ENCODE assay signal across 26 cellular contexts in genomic region chr6:43622541-43622940, GRCh38. TPM values are rescaled to one million over a fixed set of nuclear protein-coding genes. Genes with fewer than 3 reads are reported as not detected.
DNase-seq lines count a peak whose midpoint lies in the region; ATAC-seq, FAIRE-seq and TF ChIP-seq lines count a peak whose summit lies in the region.
"Had no signal": no experiment of that assay in that cellular context is flagged by ENCODE, and none has a peak within 500 bp of the region (broad histone marks: within the 10 kb centered on the region; RNA-seq: fewer than 3 reads in every experiment).

No MANE protein-coding gene starts in this region.

- TF ChIP-seq POLR2A in HepG2 (IDR thresholded peaks at IDR 0.05; ENCODE audit: insufficient read depth in 1 of 2, low read depth in 2 of 2, low read length in 2 of 2) = no peak
- no peak for TF ChIP-seq POLR2A in right lobe of liver (IDR thresholded peaks at IDR 0.05)
- no peak for TF ChIP-seq POLR2A in testis (IDR thresholded peaks at IDR 0.05)
- TF ChIP-seq POLR2A in transverse colon (IDR thresholded peaks at IDR 0.05) = no peak

- BruUV-seq in HepG2 (replicated peaks; lab: Mats Ljungman, UMichigan) = no TSS peak

- DNase-seq in HepG2 (ENCODE audit: low spot score) (no peak), right lobe of liver (no peak), coronary artery (ENCODE audit: low spot score) (peak; percentile 73), testis (peak; percentile 7), transverse colon (no peak)
- no peak for DNase-seq in stimulated activated CD4-positive, alpha-beta T cell treated with anti-CD3 and anti-CD28 coated beads, Interleukin-15, amount 100 ng/mL, for 24 hours
- DNase-seq: activated CD4-positive, alpha-beta T cell treated with anti-CD3 and anti-CD28 coated beads for 48 hours; aorta; kidney glomerular epithelial cell; NCI-H1105; NCI-H1930; NCI-H524 treated with DMSO at 0.1 percent for 48 hours; substantia nigra had no signal

- in situ Hi-C loops in HepG2 (cut with HindIII; ENCODE audit: extremely low pct_ligation_motif_present, low pct_unique_long_range_greater_than_20kb) = no loop called here
- in situ Hi-C loops in transverse colon (cut with MboI; ENCODE audit: low pct_ligation_motif_present in 1 of 4, low pct_unique_long_range_greater_than_20kb in 1 of 4, low sequenced_read_pairs in 3 of 4) = loop anchor here in 1 of 4 donors (25.0 kb wide), 1 partner anchor 465 kb away; no protein-coding TSS in a partner anchor

- H3K27me3 ChIP-seq in HepG2 (ENCODE audit: control insufficient read depth in 1 of 2, insufficient read depth in 2 of 2, low read length in 2 of 2) (no peaks in the 10 kb centered on the region), right lobe of liver (no peaks in the 10 kb centered on the region), testis (no peaks in the 10 kb centered on the region), transverse colon (no peaks in the 10 kb centered on the region)
- H3K27me3 ChIP-seq: BLaER1, cardiac muscle cell had no signal

- H2AFZ ChIP-seq in HepG2 (ENCODE audit: low read length) = no peak overlapping the region
- H2AFZ ChIP-seq: parathyroid adenoma had no signal

- POLR2A ChIA-PET in HepG2 (lab: Yijun Ruan, JAX) = interaction anchor here (1.0 to 1.5 kb wide), 2 partner anchors 16 to 47 kb away, joined by 3 read pairs; no protein-coding TSS in a partner anchor

- no peak overlapping the region for H3K4me2 ChIP-seq in HepG2 (ENCODE audit: low read depth, low read length)
- H3K4me2 ChIP-seq: BLaER1, smooth muscle cell had no signal

- WGBS in HepG2 (ENCODE audit: low lambda C conversion rate) = 96% methylated on average over 10 of the region's 10 CpGs
- 91% methylated on average over 9 of the region's 10 CpGs for WGBS in right lobe of liver (ENCODE audit: insufficient coverage, low coverage, low lambda C conversion rate, missing lambda C conversion rate)
- 91 to 94% methylated on average over 9 to 10 of the region's 10 CpGs for WGBS in testis, 2 donors
- 98% methylated on average over 10 of the region's 10 CpGs; no CpG with 5 or more reads in 1 of the 2 donors for WGBS in transverse colon (ENCODE audit: low coverage in 1 of 2), 2 donors

- peaks cover 44 to 61% of the 10 kb centered on the region in 2 experiments for H3K36me3 ChIP-seq in HepG2 (replicated peaks in 1 of 2; ENCODE audit: control insufficient read depth in 1 of 2, insufficient read depth in 2 of 2, low read length in 2 of 2)
- peaks cover 0 to 53% (median 35%) of the 10 kb centered on the region in 4 donors for H3K36me3 ChIP-seq in right lobe of liver
- H3K36me3 ChIP-seq in testis (ENCODE audit: low read depth, missing control alignments) = no peaks in the 10 kb centered on the region
- H3K36me3 ChIP-seq in transverse colon = peaks cover 0 to 47% (median 14%) of the 10 kb centered on the region in 4 donors

- H3K9me3 ChIP-seq in HepG2 (ENCODE audit: low read length) (no peaks in the 10 kb centered on the region), right lobe of liver (no peaks in the 10 kb centered on the region), testis (no peaks in the 10 kb centered on the region), transverse colon (no peaks in the 10 kb centered on the region)
- H3K9me3 ChIP-seq: BLaER1 had no signal

- no peak for TF ChIP-seq CTCF in HepG2 (CRISPR knock-in tag; IDR thresholded peaks at IDR 0.05)
- TF ChIP-seq CTCF in right lobe of liver (IDR thresholded peaks at IDR 0.05) = no peak
- no peak for TF ChIP-seq CTCF in coronary artery (IDR thresholded peaks at IDR 0.05)
- no peak for TF ChIP-seq CTCF in testis (IDR thresholded peaks at IDR 0.05)
- no peak for TF ChIP-seq CTCF in transverse colon (IDR thresholded peaks at IDR 0.05)

- FAIRE-seq in HepG2 (lab: Jason Lieb, UNC) = no peak
- FAIRE-seq: frontal cortex, G401.6, GM19239, H54 had no signal

- no peak overlapping the region for H3K4me3 ChIP-seq in HepG2 (replicated peaks in 1 of 3; ENCODE audit: insufficient read depth in 1 of 3, low read depth in 2 of 3, low read length in 3 of 3)
- no peak overlapping the region for H3K4me3 ChIP-seq in right lobe of liver
- H3K4me3 ChIP-seq in coronary artery = no peak overlapping the region
- no peak overlapping the region for H3K4me3 ChIP-seq in testis
- H3K4me3 ChIP-seq in transverse colon = no peak overlapping the region
- H3K4me3 ChIP-seq: BLaER1, cardiac muscle cell, lung, smooth muscle cell had no signal

- no peak for ATAC-seq in HepG2
- ATAC-seq in right lobe of liver = no peak
- ATAC-seq: SK-N-SH treated with all-trans-retinoic acid at 6 μM for 48 hours had no signal

- H3K9ac ChIP-seq in HepG2 (ENCODE audit: insufficient read depth, low read depth, low read length) = no peak overlapping the region
- H3K9ac ChIP-seq: BLaER1, parathyroid adenoma had no signal

- CTCF ChIA-PET in HepG2 (lab: Yijun Ruan, JAX; ENCODE audit: low intra/inter-chr PET ratio, low total read pairs) = no interaction called here

- H4K20me1 ChIP-seq in HepG2 (ENCODE audit: insufficient read depth, low read length) = no peaks in the 10 kb centered on the region

- TF ChIP-seq RAD21 in HepG2 (CRISPR knock-in tag; IDR thresholded peaks at IDR 0.05) = no peak

- H3K27ac ChIP-seq in HepG2 (ENCODE audit: extremely low read length, insufficient read depth, low read length) = no peak overlapping the region
- no peak overlapping the region for H3K27ac ChIP-seq in right lobe of liver
- no peak overlapping the region for H3K27ac ChIP-seq in coronary artery
- H3K27ac ChIP-seq in testis = no peak overlapping the region
- no peak overlapping the region for H3K27ac ChIP-seq in transverse colon
- H3K27ac ChIP-seq: BLaER1, cardiac muscle cell, parathyroid adenoma, VCaP had no signal

- H3K4me1 ChIP-seq in HepG2 (ENCODE audit: insufficient read depth, low read length) (peaks cover 20% of the 10 kb centered on the region), right lobe of liver (peaks cover 0 to 9% (median 4%) of the 10 kb centered on the region in 4 donors), testis (peaks cover 9% of the 10 kb centered on the region), transverse colon (peaks cover 3 to 9% (median 7%) of the 10 kb centered on the region in 4 donors)

- peaks cover 7% of the 10 kb centered on the region for H3K79me2 ChIP-seq in HepG2 (ENCODE audit: insufficient read depth, low read length)
- H3K79me2 ChIP-seq: parathyroid adenoma had no signal

- TF ChIP-seq EP300 in HepG2 (IDR thresholded peaks at IDR 0.05; ENCODE audit: low read depth in 2 of 2, low read length in 2 of 2) = no peak
- TF ChIP-seq EP300 in HepG2 (CRISPR knock-in tag; IDR thresholded peaks at IDR 0.05; ENCODE audit: borderline replicate concordance) = no peak
- TF ChIP-seq EP300 in transverse colon (IDR thresholded peaks at IDR 0.05; ENCODE audit: low read depth) = no peak

- intact Hi-C loops in HepG2 (cut with micrococcal nuclease; ENCODE audit: unreplicated experiment) (no loop called here), right lobe of liver (cut with DNase I) (no loop called here), testis (cut with DNase I; ENCODE audit: low total_unique reads) (no loop called here), transverse colon (cut with DNase I; ENCODE audit: low total_unique reads) (no loop called here)

RNA-seq across cellular contexts. Expression of gene GTPBP2, which starts 6.5 kb away (rescaled TPM):
- 12.6 and 26.9 TPM in 2 replicates for total RNA-seq in HepG2 (2016; rRNA removed; fragmentation: Illumina TruSeq; extraction: Trizol)
- 7.3 and 7.5 TPM in 2 replicates for total RNA-seq in HepG2 (2016; cell fraction: cytosol; rRNA removed; fragmentation: Illumina TruSeq; extraction: Trizol; ENCODE audit: low read depth)
- total RNA-seq in HepG2 (2016; cell fraction: insoluble cytoplasmic fraction; rRNA removed; fragmentation: Illumina TruSeq; extraction: Trizol) = 12.6 and 27.4 TPM in 2 replicates
- total RNA-seq in HepG2 (2016; cell fraction: membrane; rRNA removed; fragmentation: Illumina TruSeq; extraction: Trizol) = 12.6 and 13.7 TPM in 2 replicates
- total RNA-seq in HepG2 (2016; cell fraction: nucleus; rRNA removed; fragmentation: Illumina TruSeq; extraction: Trizol) = 33.1 and 38.3 TPM in 2 replicates
- 88.2 and 125 TPM in 2 replicates for polyA plus RNA-seq in HepG2 (2011; rRNA removed)
- 63.6 and 70.6 TPM in 2 replicates for polyA plus RNA-seq in HepG2 (2011; cell fraction: cytosol; rRNA removed)
- polyA plus RNA-seq in HepG2 (2011; cell fraction: nucleus; rRNA removed) = 320 and 379 TPM in 2 replicates
- 47.9 and 57.6 TPM in 2 replicates for polyA plus RNA-seq in HepG2 (2012)
- polyA plus RNA-seq in HepG2 (2016; cell fraction: cytosol; fragmentation: Illumina TruSeq; extraction: Trizol; ENCODE audit: low read depth) = 3.6 and 4.1 TPM in 2 replicates
- 14.0 and 17.9 TPM in 2 replicates for polyA plus RNA-seq in HepG2 (2016; cell fraction: insoluble cytoplasmic fraction; fragmentation: Illumina TruSeq; extraction: Trizol; ENCODE audit: low read depth)
- polyA plus RNA-seq in HepG2 (2016; cell fraction: membrane; fragmentation: Illumina TruSeq; extraction: Trizol; ENCODE audit: low read depth) = 9.7 and 10.2 TPM in 2 replicates
- 87.7 and 90.6 TPM in 2 replicates for polyA plus RNA-seq in HepG2 (2016; cell fraction: nucleus; fragmentation: Illumina TruSeq; extraction: Trizol; ENCODE audit: insufficient read depth, low read depth)
- 115 and 123 TPM in 2 replicates for polyA minus RNA-seq in HepG2 (2011; rRNA and poly(A)+ RNA removed; ENCODE audit: low replicate concordance)
- 22.8 and 31.0 TPM in 2 replicates for polyA minus RNA-seq in HepG2 (2011; cell fraction: cytosol; rRNA and poly(A)+ RNA removed)
- polyA minus RNA-seq in HepG2 (2011; cell fraction: nucleus; rRNA and poly(A)+ RNA removed) = 91.9 and 126 TPM in 2 replicates
- total RNA-seq in right lobe of liver = 10 to 100 TPM; 12.5 to 39.9 (median 19.2) TPM
- total RNA-seq in testis = 10 to 100 TPM; 59.5 to 64.7 TPM
- polyA plus RNA-seq in testis (ENCODE audit: insufficient read depth, low read depth, low replicate concordance) = 59.0 TPM
- total RNA-seq in transverse colon = 100 to 1,000 TPM in 1 of 4 donors, 10 to 100 TPM in 3; 83.7 to 115 (median 86.8) TPM

RNA-seq across cellular contexts. Expression of gene MAD2L1BP, which starts 13.1 kb away (rescaled TPM):
- total RNA-seq in HepG2 (2016; rRNA removed; fragmentation: Illumina TruSeq; extraction: Trizol) (54.2 and 69.8 TPM in 2 replicates), right lobe of liver (10 to 100 TPM; 11.7 to 31.7 (median 14.6) TPM), testis (10 to 100 TPM; 40.5 to 42.4 TPM), transverse colon (10 to 100 TPM in 3 of 4 donors, 1 to 10 TPM in 1; 10.0 to 61.0 (median 42.4) TPM)
- 19.9 and 20.6 TPM in 2 replicates for total RNA-seq in HepG2 (2016; cell fraction: cytosol; rRNA removed; fragmentation: Illumina TruSeq; extraction: Trizol; ENCODE audit: low read depth)
- total RNA-seq in HepG2 (2016; cell fraction: insoluble cytoplasmic fraction; rRNA removed; fragmentation: Illumina TruSeq; extraction: Trizol) = 51.2 and 74.6 TPM in 2 replicates
- 31.1 and 31.4 TPM in 2 replicates for total RNA-seq in HepG2 (2016; cell fraction: membrane; rRNA removed; fragmentation: Illumina TruSeq; extraction: Trizol)
- 23.1 and 28.7 TPM in 2 replicates for total RNA-seq in HepG2 (2016; cell fraction: nucleus; rRNA removed; fragmentation: Illumina TruSeq; extraction: Trizol)
- polyA plus RNA-seq in HepG2 (2011; rRNA removed) (55.5 and 57.8 TPM in 2 replicates), testis (ENCODE audit: insufficient read depth, low read depth, low replicate concordance) (38.3 TPM)
- polyA plus RNA-seq in HepG2 (2011; cell fraction: cytosol; rRNA removed) = 66.7 and 73.3 TPM in 2 replicates
- 28.1 and 41.3 TPM in 2 replicates for polyA plus RNA-seq in HepG2 (2011; cell fraction: nucleus; rRNA removed)
- polyA plus RNA-seq in HepG2 (2012) = 25.3 and 25.7 TPM in 2 replicates
- 6.9 and 7.7 TPM in 2 replicates for polyA plus RNA-seq in HepG2 (2016; cell fraction: cytosol; fragmentation: Illumina TruSeq; extraction: Trizol; ENCODE audit: low read depth)
- polyA plus RNA-seq in HepG2 (2016; cell fraction: insoluble cytoplasmic fraction; fragmentation: Illumina TruSeq; extraction: Trizol; ENCODE audit: low read depth) = 65.0 and 72.9 TPM in 2 replicates
- 10.2 and 12.3 TPM in 2 replicates for polyA plus RNA-seq in HepG2 (2016; cell fraction: membrane; fragmentation: Illumina TruSeq; extraction: Trizol; ENCODE audit: low read depth)
- 46.3 and 54.1 TPM in 2 replicates for polyA plus RNA-seq in HepG2 (2016; cell fraction: nucleus; fragmentation: Illumina TruSeq; extraction: Trizol; ENCODE audit: insufficient read depth, low read depth)
- polyA minus RNA-seq in HepG2 (2011; rRNA and poly(A)+ RNA removed; ENCODE audit: low replicate concordance) = 61.4 and 71.9 TPM in 2 replicates
- polyA minus RNA-seq in HepG2 (2011; cell fraction: cytosol; rRNA and poly(A)+ RNA removed) = 21.1 and 25.8 TPM in 2 replicates
- polyA minus RNA-seq in HepG2 (2011; cell fraction: nucleus; rRNA and poly(A)+ RNA removed) = 13.6 and 19.1 TPM in 2 replicates

RNA-seq across cellular contexts. Expression of gene RSPH9, which starts 22.3 kb away (rescaled TPM):
- total RNA-seq in HepG2 (2016; rRNA removed; fragmentation: Illumina TruSeq; extraction: Trizol) = 0.04 TPM in 1 of 2 replicates, not detected in the other
- not detected in 2 replicates for total RNA-seq in HepG2 (2016; cell fraction: cytosol; rRNA removed; fragmentation: Illumina TruSeq; extraction: Trizol; ENCODE audit: low read depth)
- not detected in 2 replicates for total RNA-seq in HepG2 (2016; cell fraction: insoluble cytoplasmic fraction; rRNA removed; fragmentation: Illumina TruSeq; extraction: Trizol)
- total RNA-seq in HepG2 (2016; cell fraction: membrane; rRNA removed; fragmentation: Illumina TruSeq; extraction: Trizol) = not detected in 2 replicates
- not detected in 2 replicates for total RNA-seq in HepG2 (2016; cell fraction: nucleus; rRNA removed; fragmentation: Illumina TruSeq; extraction: Trizol)
- not detected in 2 replicates for polyA plus RNA-seq in HepG2 (2011; rRNA removed)
- not detected in 2 replicates for polyA plus RNA-seq in HepG2 (2011; cell fraction: cytosol; rRNA removed)
- 0.10 TPM in 1 of 2 replicates, not detected in the other for polyA plus RNA-seq in HepG2 (2011; cell fraction: nucleus; rRNA removed)
- 0.15 and 0.40 TPM in 2 replicates for polyA plus RNA-seq in HepG2 (2012)
- not detected in 2 replicates for polyA plus RNA-seq in HepG2 (2016; cell fraction: cytosol; fragmentation: Illumina TruSeq; extraction: Trizol; ENCODE audit: low read depth)
- polyA plus RNA-seq in HepG2 (2016; cell fraction: insoluble cytoplasmic fraction; fragmentation: Illumina TruSeq; extraction: Trizol; ENCODE audit: low read depth) = not detected in 2 replicates
- polyA plus RNA-seq in HepG2 (2016; cell fraction: membrane; fragmentation: Illumina TruSeq; extraction: Trizol; ENCODE audit: low read depth) = not detected in 2 replicates
- not detected in 2 replicates for polyA plus RNA-seq in HepG2 (2016; cell fraction: nucleus; fragmentation: Illumina TruSeq; extraction: Trizol; ENCODE audit: insufficient read depth, low read depth)
- polyA minus RNA-seq in HepG2 (2011; rRNA and poly(A)+ RNA removed; ENCODE audit: low replicate concordance) = not detected in 2 replicates
- not detected in 2 replicates for polyA minus RNA-seq in HepG2 (2011; cell fraction: cytosol; rRNA and poly(A)+ RNA removed)
- not detected in 2 replicates for polyA minus RNA-seq in HepG2 (2011; cell fraction: nucleus; rRNA and poly(A)+ RNA removed)
- total RNA-seq in right lobe of liver = not detected
- 1 to 10 TPM; 6.1 to 8.3 TPM for total RNA-seq in testis
- 22.8 TPM for polyA plus RNA-seq in testis (ENCODE audit: insufficient read depth, low read depth, low replicate concordance)
- not detected for total RNA-seq in transverse colon
- total RNA-seq: activated T-helper 1 cell treated with anti-CD3 and anti-CD28 coated beads, Interleukin-12 subunit alpha, Interleukin-12 subunit beta, Interleukin-2, Interleukin-4 antibody, amounts not matched to agents 30 ng/mL and 10 ng/mL and 1 ng/mL, durations not matched to agents 14 hours and 24 hours and 36 hours; HT-29 had no signal

RNA-seq across cellular contexts. Expression of gene POLH, which starts 46.6 kb away (rescaled TPM):
- total RNA-seq in HepG2 (2016; rRNA removed; fragmentation: Illumina TruSeq; extraction: Trizol) = 25.0 and 35.5 TPM in 2 replicates
- 3.9 and 4.1 TPM in 2 replicates for total RNA-seq in HepG2 (2016; cell fraction: cytosol; rRNA removed; fragmentation: Illumina TruSeq; extraction: Trizol; ENCODE audit: low read depth)
- 23.3 and 37.4 TPM in 2 replicates for total RNA-seq in HepG2 (2016; cell fraction: insoluble cytoplasmic fraction; rRNA removed; fragmentation: Illumina TruSeq; extraction: Trizol)
- total RNA-seq in HepG2 (2016; cell fraction: membrane; rRNA removed; fragmentation: Illumina TruSeq; extraction: Trizol) = 8.7 and 10.2 TPM in 2 replicates
- 16.3 and 26.4 TPM in 2 replicates for total RNA-seq in HepG2 (2016; cell fraction: nucleus; rRNA removed; fragmentation: Illumina TruSeq; extraction: Trizol)
- 6.3 and 11.6 TPM in 2 replicates for polyA plus RNA-seq in HepG2 (2011; rRNA removed)
- polyA plus RNA-seq in HepG2 (2011; cell fraction: cytosol; rRNA removed) = 4.3 and 5.1 TPM in 2 replicates
- polyA plus RNA-seq in HepG2 (2011; cell fraction: nucleus; rRNA removed) = 6.0 and 7.3 TPM in 2 replicates
- polyA plus RNA-seq in HepG2 (2012) = 7.4 and 10.6 TPM in 2 replicates
- polyA plus RNA-seq in HepG2 (2016; cell fraction: cytosol; fragmentation: Illumina TruSeq; extraction: Trizol; ENCODE audit: low read depth) = 0.88 and 1.2 TPM in 2 replicates
- 18.1 and 19.7 TPM in 2 replicates for polyA plus RNA-seq in HepG2 (2016; cell fraction: insoluble cytoplasmic fraction; fragmentation: Illumina TruSeq; extraction: Trizol; ENCODE audit: low read depth)
- 2.0 and 2.6 TPM in 2 replicates for polyA plus RNA-seq in HepG2 (2016; cell fraction: membrane; fragmentation: Illumina TruSeq; extraction: Trizol; ENCODE audit: low read depth)
- 28.4 and 32.9 TPM in 2 replicates for polyA plus RNA-seq in HepG2 (2016; cell fraction: nucleus; fragmentation: Illumina TruSeq; extraction: Trizol; ENCODE audit: insufficient read depth, low read depth)
- polyA minus RNA-seq in HepG2 (2011; rRNA and poly(A)+ RNA removed; ENCODE audit: low replicate concordance) = 19.1 and 21.9 TPM in 2 replicates
- 9.2 and 9.5 TPM in 2 replicates for polyA minus RNA-seq in HepG2 (2011; cell fraction: cytosol; rRNA and poly(A)+ RNA removed)
- 16.1 and 23.9 TPM in 2 replicates for polyA minus RNA-seq in HepG2 (2011; cell fraction: nucleus; rRNA and poly(A)+ RNA removed)
- total RNA-seq in right lobe of liver = 1 to 10 TPM; 5.1 to 9.3 (median 6.8) TPM
- total RNA-seq in testis = 10 to 100 TPM; 11.7 to 18.3 TPM
- 29.5 TPM for polyA plus RNA-seq in testis (ENCODE audit: insufficient read depth, low read depth, low replicate concordance)
- 10 to 100 TPM in 1 of 4 donors, 1 to 10 TPM in 3; 2.2 to 10.6 (median 7.0) TPM for total RNA-seq in transverse colon

RNA-seq across cellular contexts. Expression of gene XPO5, which starts 46.7 kb away (rescaled TPM):
- total RNA-seq in HepG2 (2016; rRNA removed; fragmentation: Illumina TruSeq; extraction: Trizol) (68.0 and 71.3 TPM in 2 replicates), right lobe of liver (10 to 100 TPM; 11.3 to 16.3 (median 12.6) TPM), testis (10 to 100 TPM; 53.7 to 65.8 TPM), transverse colon (10 to 100 TPM; 11.3 to 25.1 (median 17.6) TPM)
- 43.0 and 45.0 TPM in 2 replicates for total RNA-seq in HepG2 (2016; cell fraction: cytosol; rRNA removed; fragmentation: Illumina TruSeq; extraction: Trizol; ENCODE audit: low read depth)
- 65.7 and 67.2 TPM in 2 replicates for total RNA-seq in HepG2 (2016; cell fraction: insoluble cytoplasmic fraction; rRNA removed; fragmentation: Illumina TruSeq; extraction: Trizol)
- 23.7 TPM in 2 replicates for total RNA-seq in HepG2 (2016; cell fraction: membrane; rRNA removed; fragmentation: Illumina TruSeq; extraction: Trizol)
- 73.2 and 82.9 TPM in 2 replicates for total RNA-seq in HepG2 (2016; cell fraction: nucleus; rRNA removed; fragmentation: Illumina TruSeq; extraction: Trizol)
- polyA plus RNA-seq in HepG2 (2011; rRNA removed) (52.2 and 67.6 TPM in 2 replicates), testis (ENCODE audit: insufficient read depth, low read depth, low replicate concordance) (79.1 TPM)
- 37.2 and 41.2 TPM in 2 replicates for polyA plus RNA-seq in HepG2 (2011; cell fraction: cytosol; rRNA removed)
- polyA plus RNA-seq in HepG2 (2011; cell fraction: nucleus; rRNA removed) = 76.2 and 81.3 TPM in 2 replicates
- polyA plus RNA-seq in HepG2 (2012) = 38.5 and 46.5 TPM in 2 replicates
- 3.0 and 3.2 TPM in 2 replicates for polyA plus RNA-seq in HepG2 (2016; cell fraction: cytosol; fragmentation: Illumina TruSeq; extraction: Trizol; ENCODE audit: low read depth)
- 46.2 and 52.7 TPM in 2 replicates for polyA plus RNA-seq in HepG2 (2016; cell fraction: insoluble cytoplasmic fraction; fragmentation: Illumina TruSeq; extraction: Trizol; ENCODE audit: low read depth)
- 6.5 and 8.3 TPM in 2 replicates for polyA plus RNA-seq in HepG2 (2016; cell fraction: membrane; fragmentation: Illumina TruSeq; extraction: Trizol; ENCODE audit: low read depth)
- 119 and 127 TPM in 2 replicates for polyA plus RNA-seq in HepG2 (2016; cell fraction: nucleus; fragmentation: Illumina TruSeq; extraction: Trizol; ENCODE audit: insufficient read depth, low read depth)
- 114 and 153 TPM in 2 replicates for polyA minus RNA-seq in HepG2 (2011; rRNA and poly(A)+ RNA removed; ENCODE audit: low replicate concordance)
- polyA minus RNA-seq in HepG2 (2011; cell fraction: cytosol; rRNA and poly(A)+ RNA removed) = 45.0 and 52.2 TPM in 2 replicates
- polyA minus RNA-seq in HepG2 (2011; cell fraction: nucleus; rRNA and poly(A)+ RNA removed) = 83.3 and 113 TPM in 2 replicates

Comparison
In these comparisons a context has a peak if more than half of its experiments do, and no peak if none do; other contexts are left out.
1. DNase-seq: peak in coronary artery (single experiment) and testis (single experiment); none in HepG2 (single experiment), right lobe of liver (0 of 3), transverse colon (single experiment) and stimulated activated CD4-positive, alpha-beta T cell treated with anti-CD3 and anti-CD28 coated beads, Interleukin-15, amount 100 ng/mL, for 24 hours (single experiment).